ENCODE assay signal across 8 cellular contexts in genomic region chr4:176320976-176321361, GRCh38. TPM values are rescaled to one million over a fixed set of nuclear protein-coding genes. Genes with fewer than 3 reads are reported as not detected.
DNase-seq lines count a peak whose midpoint lies in the region; ATAC-seq, FAIRE-seq and TF ChIP-seq lines count a peak whose summit lies in the region.

No MANE protein-coding gene starts in this region.

- no peak for FAIRE-seq in RCC 7860 (lab: Jason Lieb, UNC)

- intact Hi-C loops in CD14-positive monocyte (cut with micrococcal nuclease), result loop anchor here in 1 of 2 donors (10.0 kb wide), 1 partner anchor 1124 kb away; the partner anchor contains the start of gene AGA

- H3K4me1 Mint-ChIP-seq in CD14-positive monocyte, result peaks cover 54% of the 10 kb centered on the region
- H3K4me1 Mint-ChIP-seq in chondrocyte (ENCODE audit: low read depth), result peaks cover 37% of the 10 kb centered on the region

- peak overlapping the region; percentile 79 to 98 for H3K4me3 ChIP-seq in muscle layer of duodenum (ENCODE audit: low read depth in 1 of 2, low read length in 2 of 2)

- ATAC-seq in esophagus mucosa, result no peak

- H3K27me3 Mint-ChIP-seq in CD14-positive monocyte (ENCODE audit: low read depth in 3 of 3) (no peaks in the 10 kb centered on the region), chondrocyte (ENCODE audit: low read depth) (no peaks in the 10 kb centered on the region)

- H3K9me3 ChIP-seq in muscle layer of duodenum (ENCODE audit: control insufficient read depth in 1 of 2, low read length in 2 of 2), result no peaks in the 10 kb centered on the region

- H3K36me3 Mint-ChIP-seq in CD14-positive monocyte (peaks cover 5 to 14% of the 10 kb centered on the region in 2 donors), chondrocyte (ENCODE audit: low read depth) (peaks cover 1% of the 10 kb centered on the region)

- H3K9me3 Mint-ChIP-seq in CD14-positive monocyte (no peaks in the 10 kb centered on the region), chondrocyte (ENCODE audit: low read depth) (no peaks in the 10 kb centered on the region)

- H3K27ac Mint-ChIP-seq in CD14-positive monocyte (peak overlapping the region; percentile 84 to 95 (median 93)), chondrocyte (ENCODE audit: unreplicated experiment) (peak overlapping the region; percentile 96)

- H3K27ac ChIP-seq in muscle layer of duodenum (ENCODE audit: low read length), result peak overlapping the region; percentile 96

- DNase-seq in CD14-positive monocyte (ENCODE audit: low spot score) (no peak), LHCN-M2 (ENCODE audit: low read depth) (peak; percentile 20), chondrocyte (ENCODE audit: low spot score) (no peak), RCC 7860 (ENCODE audit: low spot score) (no peak), NCI-H2029 treated with DMSO at 0.1 percent for 48 hours (lab: John Stamatoyannopoulos, UW) (no peak), midbrain (lab: John Stamatoyannopoulos, UW) (no peak)

- H3K36me3 ChIP-seq in muscle layer of duodenum (ENCODE audit: control insufficient read depth in 1 of 2, insufficient read depth in 2 of 2, low read length in 2 of 2), result no peaks in the 10 kb centered on the region

- peaks cover 3 to 21% of the 10 kb centered on the region in 2 donors for H3K4me1 ChIP-seq in muscle layer of duodenum (ENCODE audit: control insufficient read depth in 1 of 2, insufficient read depth in 2 of 2, low read length in 2 of 2)

- TF ChIP-seq CTCF in CD14-positive monocyte (IDR thresholded peaks at IDR 0.05) (no peak), chondrocyte (IDR thresholded peaks at IDR 0.05) (no peak)

- H3K4me3 Mint-ChIP-seq in CD14-positive monocyte, result peak overlapping the region; percentile 83 to 91
- H3K4me3 Mint-ChIP-seq in chondrocyte (ENCODE audit: unreplicated experiment), result peak overlapping the region; percentile 91

- H3K27me3 ChIP-seq in muscle layer of duodenum (ENCODE audit: low read depth, low read length), result no peaks in the 10 kb centered on the region

RNA-seq across cellular contexts. Expression of gene SPCS3, which starts 1.2 kb away (rescaled TPM):
- 100 to 1,000 TPM; 107 to 112 TPM for polyA plus RNA-seq in CD14-positive monocyte
- total RNA-seq in LHCN-M2 (2014; rRNA removed) (94.5 and 95.1 TPM in 2 replicates), chondrocyte (114 to 154 TPM (median 122 TPM) in 3 replicates), esophagus mucosa (61.5 TPM)
- polyA plus RNA-seq in LHCN-M2 (2012), result 47.9 TPM

RNA-seq across cellular contexts. Expression of gene ASB5, which starts 51.9 kb away (rescaled TPM):
- polyA plus RNA-seq in CD14-positive monocyte, result not detected
- total RNA-seq in LHCN-M2 (2014; rRNA removed), result 619 and 636 TPM in 2 replicates
- polyA plus RNA-seq in LHCN-M2 (2012), result 307 TPM
- total RNA-seq in chondrocyte, result 0.90 TPM in 1 of 3 replicates, not detected in the others
- total RNA-seq in esophagus mucosa, result 0.16 TPM

Comparison
In these comparisons a context has a peak if more than half of its experiments do, and no peak if none do; other contexts are left out.
1. RNA of gene ASB5, which starts 51.9 kb away (total RNA-seq): 619 to 636 TPM in LHCN-M2; 0.90 TPM in chondrocyte and 0.16 TPM in esophagus mucosa (single experiment); every median in the first group is over 100 times any median in the second.